Comparison of ENCODE assay signal across 10 cellular contexts in genomic region chr9:114930063-114930812, GRCh38. TPM values are rescaled to one million over a fixed set of nuclear protein-coding genes. Genes with fewer than 3 reads are reported as not detected.
DNase-seq lines count a peak whose midpoint lies in the region; ATAC-seq and TF ChIP-seq lines count a peak whose summit lies in the region.
"Had no signal": no experiment of that assay in that cellular context is flagged by ENCODE, and none has a peak within 500 bp of the region (broad histone marks: within the 10 kb centered on the region; RNA-seq: fewer than 3 reads in every experiment).

TSS of gene TNFSF8 (minus strand) at chr9:114930591. CDS start at chr9:114930303, 288 bp downstream.

- WGBS in psoas muscle, 3 donors: 68 to 74% (median 73%) methylated on average over 22 to 23 of the region's 23 CpGs

- no peaks in the 10 kb centered on the region for H3K4me1 ChIP-seq in psoas muscle
- H3K4me1 ChIP-seq: pancreas had no signal

- no peak within 1 kb of the TSS for H3K27ac ChIP-seq in psoas muscle
- H3K27ac ChIP-seq: VCaP had no signal

- H3K27me3 Mint-ChIP-seq in activated naive CD4-positive, alpha-beta T cell treated with anti-CD3 and anti-CD28 coated beads, Interleukin-2, amount 10 ng/mL, durations not matched to agents 7 days and 5 days: no peaks in the 10 kb centered on the region

- peaks cover 43% of the 10 kb centered on the region for H3K4me1 Mint-ChIP-seq in activated naive CD4-positive, alpha-beta T cell treated with anti-CD3 and anti-CD28 coated beads, Interleukin-2, amount 10 ng/mL, durations not matched to agents 7 days and 5 days

- H3K36me3 Mint-ChIP-seq in activated naive CD4-positive, alpha-beta T cell treated with anti-CD3 and anti-CD28 coated beads, Interleukin-2, amount 10 ng/mL, durations not matched to agents 7 days and 5 days: peaks cover 36% of the 10 kb centered on the region

- no peak for TF ChIP-seq CTCF in GM06990 (IDR thresholded peaks at IDR 0.05; ENCODE audit: insufficient read depth, low read length, poor library complexity, severe bottlenecking)
- no peak for TF ChIP-seq CTCF in psoas muscle (IDR thresholded peaks at IDR 0.05)

- DNase-seq in GM06990 (ENCODE audit: extremely low read depth, insufficient read length) (no peak), RPMI8226 (peak; percentile 67), psoas muscle (peak; percentile 17 to 53), iPS-NIHi7 (ENCODE audit: extremely low spot score) (no peak), NCI-H1092 treated with DMSO at 0.1 percent for 48 hours (lab: John Stamatoyannopoulos, UW) (no peak), NCI-H146 (lab: John Stamatoyannopoulos, UW) (no peak)
- peak; percentile 87 for DNase-seq in activated naive CD4-positive, alpha-beta T cell treated with anti-CD3 and anti-CD28 coated beads, Interleukin-2, amount 10 ng/mL, durations not matched to agents 7 days and 5 days

- H3K27me3 ChIP-seq in GM06990 (replicated peaks; ENCODE audit: control insufficient read depth, insufficient read depth, low read length) (peaks cover 2% of the 10 kb centered on the region), psoas muscle (ENCODE audit: insufficient read depth in 3 of 3, low read length in 2 of 3) (peaks cover 0 to 4% (median 0%) of the 10 kb centered on the region in 3 donors)

- H3K9me3 ChIP-seq in psoas muscle: no peaks in the 10 kb centered on the region
- H3K9me3 ChIP-seq: pancreas had no signal

- peak within 1 kb of the TSS; percentile 97 for H3K4me3 Mint-ChIP-seq in activated naive CD4-positive, alpha-beta T cell treated with anti-CD3 and anti-CD28 coated beads, Interleukin-2, amount 10 ng/mL, durations not matched to agents 7 days and 5 days

- H3K36me3 ChIP-seq in GM06990 (ENCODE audit: control insufficient read depth, insufficient read depth, low read length) (no peaks in the 10 kb centered on the region), psoas muscle (ENCODE audit: insufficient read depth in 1 of 2, low read depth in 1 of 2) (no peaks in the 10 kb centered on the region)
- H3K36me3 ChIP-seq: pancreas had no signal

- H3K9me3 Mint-ChIP-seq in activated naive CD4-positive, alpha-beta T cell treated with anti-CD3 and anti-CD28 coated beads, Interleukin-2, amount 10 ng/mL, durations not matched to agents 7 days and 5 days: no peaks in the 10 kb centered on the region

- peak within 1 kb of the TSS; percentile 8 for H3K4me3 ChIP-seq in GM06990 (replicated peaks; ENCODE audit: low read depth, low read length)
- H3K4me3 ChIP-seq in psoas muscle: peak within 1 kb of the TSS; percentile 39

- CTCF ChIA-PET in activated naive CD4-positive, alpha-beta T cell treated with anti-CD3 and anti-CD28 coated beads, Interleukin-2, amount 10 ng/mL, durations not matched to agents 7 days and 5 days (lab: Charles Lee): interaction anchor here (0.9 to 5.6 kb wide), 11 partner anchors 15 to 250 kb away, joined by 3 to 54 read pairs (median 5); partner anchors contain the start of gene TEX48

- no peak for ATAC-seq in psoas muscle
- no peak for ATAC-seq in HG02840 (IDR thresholded peaks at IDR 0.05; ENCODE audit: low FRiP score, unreplicated experiment)

- intact Hi-C loops in psoas muscle (cut with DNase I): no loop called here

- H3K27ac Mint-ChIP-seq in activated naive CD4-positive, alpha-beta T cell treated with anti-CD3 and anti-CD28 coated beads, Interleukin-2, amount 10 ng/mL, durations not matched to agents 7 days and 5 days: peak within 1 kb of the TSS; percentile 98

RNA-seq across cellular contexts. Expression of gene TNFSF8, which starts in this region (rescaled TPM):
- 1 to 10 TPM in 1 of 4 donors, under 1 TPM in 3; 0.45 to 1.6 (median 0.60) TPM for total RNA-seq in psoas muscle
- polyA plus RNA-seq in psoas muscle: under 1 TPM; 0.07 to 0.16 (median 0.10) TPM

Comparison
In these comparisons a context has a peak if more than half of its experiments do, and no peak if none do; other contexts are left out.
1. DNase-seq: peak in RPMI8226 (single experiment), activated naive CD4-positive, alpha-beta T cell treated with anti-CD3 and anti-CD28 coated beads, Interleukin-2, amount 10 ng/mL, durations not matched to agents 7 days and 5 days (single experiment) and psoas muscle (2 of 2); none in GM06990 (single experiment), iPS-NIHi7 (single experiment), NCI-H1092 treated with DMSO at 0.1 percent for 48 hours (single experiment) and NCI-H146 (single experiment).